ENCODE assay signal across 37 cellular contexts in genomic region chrX:2430265-2430825, GRCh38.
DNase-seq lines count a peak whose midpoint lies in the region; ATAC-seq and TF ChIP-seq lines count a peak whose summit lies in the region.
"Had no signal": no experiment of that assay in that cellular context is flagged by ENCODE, and none has a peak within 500 bp of the region (broad histone marks: within the 10 kb centered on the region; RNA-seq: fewer than 3 reads in every experiment).

No MANE protein-coding gene starts in this region.

- H3K4me1 ChIP-seq in breast epithelium (no peaks in the 10 kb centered on the region), Karpas-422 (ENCODE audit: low read length) (no peaks in the 10 kb centered on the region), neutrophil (ENCODE audit: control insufficient read depth in 1 of 2, insufficient read depth in 1 of 2, low read depth in 1 of 2, low read length in 1 of 2) (peaks cover 17 to 28% of the 10 kb centered on the region in 2 experiments)
- H3K4me1 ChIP-seq: ascending aorta, SJSA1, testis had no signal

- H3K4me3 ChIP-seq in breast epithelium (no peak overlapping the region), Karpas-422 (ENCODE audit: low read length) (no peak overlapping the region), foreskin fibroblast (ENCODE audit: low read depth in 1 of 2, low read length in 2 of 2) (no peak overlapping the region), neutrophil (ENCODE audit: low read depth in 1 of 2, low read length in 1 of 2) (peak overlapping the region; percentile 9 to 34)
- H3K4me3 ChIP-seq: ascending aorta, coronary artery, K562, ovary, SJSA1, smooth muscle cell, testis had no signal

- H3K9me2 ChIP-seq in Karpas-422 (replicated peaks; ENCODE audit: insufficient read depth, low read length): no peaks in the 10 kb centered on the region

- no peaks in the 10 kb centered on the region for H4K20me1 ChIP-seq in Karpas-422 (ENCODE audit: insufficient read depth, low read depth, low read length)

- no peak overlapping the region for H3K27ac ChIP-seq in breast epithelium
- no peak overlapping the region for H3K27ac ChIP-seq in Karpas-422 (ENCODE audit: low read length)
- H3K27ac ChIP-seq in neutrophil: peak overlapping the region; percentile 95
- H3K27ac ChIP-seq: 22Rv1, ascending aorta, coronary artery, epithelial cell of prostate, ovary, SJSA1, testis had no signal

- POLR2A ChIA-PET in MCF 10A (lab: Yijun Ruan, JAX): no interaction called here

- BruUV-seq in MCF 10A (replicated peaks; lab: Mats Ljungman, UMichigan): no TSS peak

- no peak overlapping the region for H3K9ac ChIP-seq in Karpas-422 (ENCODE audit: low read length)

- no peaks in the 10 kb centered on the region for H3K9me3 Mint-ChIP-seq in MCF 10A (ENCODE audit: unreplicated experiment)

- TF ChIP-seq CTCF in MCF 10A (IDR thresholded peaks at IDR 0.05; ENCODE audit: unreplicated experiment) (no peak), breast epithelium (IDR thresholded peaks at IDR 0.05) (no peak), foreskin fibroblast (IDR thresholded peaks at IDR 0.05; ENCODE audit: low read depth, low read length) (no peak), neutrophil (IDR thresholded peaks at IDR 0.05) (no peak)

- TF ChIP-seq POLR2A in breast epithelium (IDR thresholded peaks at IDR 0.05): no peak

- H3K9me3 ChIP-seq in breast epithelium (peaks cover 0 to 5% of the 10 kb centered on the region in 2 donors), Karpas-422 (ENCODE audit: low read length) (no peaks in the 10 kb centered on the region), neutrophil (no peaks in the 10 kb centered on the region)
- H3K9me3 ChIP-seq: ascending aorta, SJSA1, testis had no signal

- H3K4me2 ChIP-seq in Karpas-422 (ENCODE audit: low read depth, low read length, poor library complexity, severe bottlenecking): no peak overlapping the region
- H3K4me2 ChIP-seq: smooth muscle cell had no signal

- intact Hi-C loops in MCF 10A (cut with micrococcal nuclease) (no loop called here), breast epithelium (cut with DNase I; ENCODE audit: low total_unique reads) (no loop called here)

- H3K36me3 ChIP-seq in breast epithelium (no peaks in the 10 kb centered on the region), Karpas-422 (ENCODE audit: insufficient read depth, low read length) (no peaks in the 10 kb centered on the region), neutrophil (peaks cover 7% of the 10 kb centered on the region)
- H3K36me3 ChIP-seq: ovary had no signal

- DNase-seq in MCF 10A (ENCODE audit: unreplicated experiment): peak; percentile 77
- DNase-seq in breast epithelium (ENCODE audit: low spot score in 2 of 2): no peak
- DNase-seq in Karpas-422: peak; percentile 22
- DNase-seq in foreskin fibroblast: peak; percentile 20 to 54
- DNase-seq: activated B cell treated with CpG ODN at 0.5 μM for 24 hours; activated CD4-positive, alpha-beta T cell treated with anti-CD3 and anti-CD28 coated beads, Interleukin-2, amount 50 U/mL, for 1 hour; activated CD8-positive, alpha-beta memory T cell treated with anti-CD3 and anti-CD28 coated beads, Interleukin-2, amount 10 ng/mL, durations not matched to agents 7 days and 5 days; activated gamma-delta T cell treated with Interleukin-2 at 50 U/mL for 16 hours; activated T-cell treated with anti-CD3 and anti-CD28 coated beads, Interleukin-2, amount 50 U/mL, for 4 hours; Calu3; caudate nucleus; CD4-positive, CD25-positive, alpha-beta regulatory T cell; DMS79 treated with DMSO at 0.1 percent for 48 hours; effector CD8-positive, alpha-beta T cell; GDM1; glutamatergic neuron; NCI-H1417 treated with DMSO at 0.1 percent for 48 hours; NCI-H2081; NCI-H345; NCI-H748 treated with DMSO at 0.1 percent for 48 hours; ovary; stimulated activated CD4-positive, alpha-beta T cell treated with anti-CD3 and anti-CD28 coated beads, Interleukin-1b, Interleukin-23, amount 100 ng/mL, for 48 hours; testis had no signal

- ATAC-seq in HG02678 (IDR thresholded peaks at IDR 0.05; ENCODE audit: unreplicated experiment): no peak
- ATAC-seq in GM19395 (IDR thresholded peaks at IDR 0.05; ENCODE audit: unreplicated experiment): no peak
- no peak for ATAC-seq in HG03097 (IDR thresholded peaks at IDR 0.05; ENCODE audit: low FRiP score, unreplicated experiment)
- ATAC-seq: activated CD8-positive, alpha-beta memory T cell treated with anti-CD3 and anti-CD28 coated beads, Interleukin-2, amount 10 ng/mL, durations not matched to agents 7 days and 5 days; activated T-cell treated with anti-CD3 and anti-CD28 coated beads, Interleukin-2, amount 50 U/mL, for 4 hours; HCT116; K562 had no signal

- H3K4me1 Mint-ChIP-seq in MCF 10A (ENCODE audit: insufficient read depth, unreplicated experiment): peaks cover 14% of the 10 kb centered on the region
- H3K4me1 Mint-ChIP-seq: activated CD8-positive, alpha-beta memory T cell treated with anti-CD3 and anti-CD28 coated beads, Interleukin-2, amount 10 ng/mL, durations not matched to agents 7 days and 5 days had no signal

- CTCF ChIA-PET in MCF 10A (lab: Yijun Ruan, JAX): no interaction called here

- no peak overlapping the region for H3K4me3 Mint-ChIP-seq in MCF 10A (ENCODE audit: unreplicated experiment)
- H3K4me3 Mint-ChIP-seq: activated B cell treated with CpG ODN at 0.5 μM for 24 hours; activated CD8-positive, alpha-beta memory T cell treated with anti-CD3 and anti-CD28 coated beads, Interleukin-2, amount 10 ng/mL, durations not matched to agents 7 days and 5 days; activated T-cell treated with anti-CD3 and anti-CD28 coated beads, Interleukin-2, amount 50 U/mL, for 4 hours; CD4-positive, CD25-positive, alpha-beta regulatory T cell; nephron; stimulated activated naive CD8-positive, alpha-beta T cell treated with anti-CD3 and anti-CD28 coated beads, Interleukin-15, Interleukin-2, amounts not matched to agents 100 ng/mL and 50 ng/mL, for 24 hours had no signal

- peaks cover 9% of the 10 kb centered on the region for H3K36me3 Mint-ChIP-seq in MCF 10A (ENCODE audit: insufficient read depth, unreplicated experiment)

- no peak overlapping the region for H2AFZ ChIP-seq in Karpas-422 (ENCODE audit: low read length)

- H3K79me2 ChIP-seq in Karpas-422 (ENCODE audit: low read length): 0 out of 2 replicates have a peak, but pooled peaks cover 2% of the 10 kb centered on the region

- H3K27me3 ChIP-seq in breast epithelium (no peaks in the 10 kb centered on the region), Karpas-422 (ENCODE audit: low read length) (no peaks in the 10 kb centered on the region), neutrophil (no peaks in the 10 kb centered on the region)
- H3K27me3 ChIP-seq: ascending aorta, ovary, SJSA1, testis had no signal

- no peak overlapping the region for H3K27ac Mint-ChIP-seq in MCF 10A (ENCODE audit: low read depth, unreplicated experiment)
- H3K27ac Mint-ChIP-seq: activated B cell treated with CpG ODN at 0.5 μM for 24 hours; activated CD8-positive, alpha-beta memory T cell treated with anti-CD3 and anti-CD28 coated beads, Interleukin-2, amount 10 ng/mL, durations not matched to agents 7 days and 5 days; nephron; stimulated activated naive CD8-positive, alpha-beta T cell treated with anti-CD3 and anti-CD28 coated beads, Interleukin-15, Interleukin-2, amounts not matched to agents 100 ng/mL and 50 ng/mL, for 24 hours had no signal

- no peaks in the 10 kb centered on the region for H3K27me3 Mint-ChIP-seq in MCF 10A (ENCODE audit: insufficient read depth, unreplicated experiment)
- H3K27me3 Mint-ChIP-seq: activated B cell treated with CpG ODN at 0.5 μM for 24 hours; activated CD8-positive, alpha-beta memory T cell treated with anti-CD3 and anti-CD28 coated beads, Interleukin-2, amount 10 ng/mL, durations not matched to agents 7 days and 5 days; CD4-positive, CD25-positive, alpha-beta regulatory T cell; stimulated activated naive CD8-positive, alpha-beta T cell treated with anti-CD3 and anti-CD28 coated beads, Interleukin-15, Interleukin-2, amounts not matched to agents 100 ng/mL and 50 ng/mL, for 24 hours had no signal

Comparison
In these comparisons a context has a peak if more than half of its experiments do, and no peak if none do; other contexts are left out.
1. DNase-seq: peak in MCF 10A (single experiment), Karpas-422 (single experiment) and foreskin fibroblast (2 of 2); none in breast epithelium (0 of 2).
2. H3K4me3 ChIP-seq: peak in neutrophil (2 of 2); none in breast epithelium (0 of 3), Karpas-422 (single experiment) and foreskin fibroblast (0 of 2).